Comparison of ENCODE assay signal across 8 cellular contexts in the genomic region with DNA sequence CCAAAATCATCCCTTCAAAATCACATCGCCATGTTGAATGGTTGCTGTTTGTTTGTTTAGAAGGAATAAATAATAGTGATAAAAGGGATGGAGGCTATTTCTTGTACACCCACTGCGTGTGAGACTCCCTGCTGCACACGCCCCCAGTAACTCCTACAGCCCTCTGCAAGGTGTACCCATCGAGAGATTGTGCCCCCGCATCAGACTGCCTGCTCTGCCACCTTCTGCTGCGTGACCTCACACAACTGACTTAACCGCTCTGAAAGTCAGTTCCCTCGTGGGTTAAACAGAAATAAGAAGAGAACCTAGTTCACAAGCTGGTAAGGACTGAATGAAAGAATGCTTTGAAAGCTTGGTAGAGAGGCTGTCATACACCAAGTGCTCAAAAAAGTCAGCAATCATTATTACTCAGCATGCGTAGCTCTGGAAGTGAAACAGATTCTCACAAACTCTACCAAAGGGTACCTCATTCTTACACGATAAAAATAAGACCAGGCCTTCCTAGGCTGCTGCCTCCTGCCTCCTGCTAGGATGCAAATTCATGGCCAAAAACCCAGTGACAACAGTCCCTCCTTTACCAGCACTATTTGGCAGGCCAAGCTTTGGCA.
DNase-seq lines count a peak whose midpoint lies in the region; ATAC-seq, FAIRE-seq and TF ChIP-seq lines count a peak whose summit lies in the region.

No MANE protein-coding gene starts in this region.

- in situ Hi-C loops in astrocyte of the spinal cord (cut with HindIII; ENCODE audit: low sequenced_read_pairs) = no loop called here
- in situ Hi-C loops in ACHN (cut with HindIII; ENCODE audit: low pct_ligation_motif_present, low pct_unique_long_range_greater_than_20kb, low sequenced_read_pairs) = no loop called here

- CTCF ChIA-PET in Caco-2 (lab: Charles Lee) = no interaction called here

- no peaks in the 10 kb centered on the region for H3K36me3 ChIP-seq in Caco-2 (ENCODE audit: control insufficient read depth, insufficient read depth, low read length)

- H3K27ac Mint-ChIP-seq in Caco-2 (ENCODE audit: unreplicated experiment) = no peak overlapping the region

- no peak overlapping the region for H3K4me3 Mint-ChIP-seq in Caco-2 (ENCODE audit: unreplicated experiment)

- H3K9me3 ChIP-seq in Caco-2 = no peaks in the 10 kb centered on the region

- BruUV-seq in Caco-2 (replicated peaks; lab: Mats Ljungman, UMichigan) = no TSS peak

- no peaks in the 10 kb centered on the region for H3K27me3 ChIP-seq in Caco-2 (replicated peaks; ENCODE audit: control insufficient read depth, insufficient read depth, low read length)

- peak; percentile 80 for ATAC-seq in HG02973 (IDR thresholded peaks at IDR 0.05; ENCODE audit: unreplicated experiment)

- no peaks in the 10 kb centered on the region for H3K4me1 Mint-ChIP-seq in Caco-2 (ENCODE audit: low read depth, unreplicated experiment)

- intact Hi-C loops in Caco-2 (cut with micrococcal nuclease; ENCODE audit: unreplicated experiment) = no loop called here

- H3K4me3 ChIP-seq in astrocyte of the spinal cord (ENCODE audit: low read depth, low read length) (no peak overlapping the region), Caco-2 (ENCODE audit: low read depth, low read length) (no peak overlapping the region)

- H3K27me3 Mint-ChIP-seq in Caco-2 (ENCODE audit: insufficient read depth, unreplicated experiment) = no peaks in the 10 kb centered on the region

- FAIRE-seq in GM19239 (lab: Jason Lieb, UNC) = peak; percentile 39

- POLR2A ChIA-PET in Caco-2 (lab: Charles Lee) = no interaction called here

- H3K36me3 Mint-ChIP-seq in Caco-2 (ENCODE audit: insufficient read depth, unreplicated experiment) = no peaks in the 10 kb centered on the region

- no peaks in the 10 kb centered on the region for H3K9me3 Mint-ChIP-seq in Caco-2 (ENCODE audit: unreplicated experiment)

- DNase-seq in GM19239 (ENCODE audit: insufficient read length, low spot score) = no peak
- DNase-seq in astrocyte of the spinal cord (ENCODE audit: low read depth, low spot score) = peak; percentile 63
- DNase-seq in renal cortical epithelial cell (ENCODE audit: low read depth) = peak; percentile 54
- no peak for DNase-seq in hepatic stellate cell (ENCODE audit: low spot score)
- DNase-seq in NCI-H1930 (lab: John Stamatoyannopoulos, UW) = no peak
- no peak for DNase-seq in ACHN
- no peak for DNase-seq in Caco-2

- H3K4me1 ChIP-seq in Caco-2 = no peaks in the 10 kb centered on the region

- TF ChIP-seq CTCF in astrocyte of the spinal cord (IDR thresholded peaks at IDR 0.05; ENCODE audit: low read depth, low read length) = no peak
- no peak for TF ChIP-seq CTCF in Caco-2 (IDR thresholded peaks at IDR 0.05; ENCODE audit: insufficient read depth in 1 of 2, low read depth in 1 of 2, low read length in 1 of 2, severe bottlenecking in 1 of 2, unreplicated experiment in 1 of 2)

Comparison
In these comparisons a context has a peak if more than half of its experiments do, and no peak if none do; other contexts are left out.
1. DNase-seq: peak in astrocyte of the spinal cord (single experiment) and renal cortical epithelial cell (single experiment); none in GM19239 (single experiment), hepatic stellate cell (single experiment), NCI-H1930 (0 of 2), ACHN (single experiment) and Caco-2 (0 of 2).